ENCODE assay signal across 8 cellular contexts in the genomic region with DNA sequence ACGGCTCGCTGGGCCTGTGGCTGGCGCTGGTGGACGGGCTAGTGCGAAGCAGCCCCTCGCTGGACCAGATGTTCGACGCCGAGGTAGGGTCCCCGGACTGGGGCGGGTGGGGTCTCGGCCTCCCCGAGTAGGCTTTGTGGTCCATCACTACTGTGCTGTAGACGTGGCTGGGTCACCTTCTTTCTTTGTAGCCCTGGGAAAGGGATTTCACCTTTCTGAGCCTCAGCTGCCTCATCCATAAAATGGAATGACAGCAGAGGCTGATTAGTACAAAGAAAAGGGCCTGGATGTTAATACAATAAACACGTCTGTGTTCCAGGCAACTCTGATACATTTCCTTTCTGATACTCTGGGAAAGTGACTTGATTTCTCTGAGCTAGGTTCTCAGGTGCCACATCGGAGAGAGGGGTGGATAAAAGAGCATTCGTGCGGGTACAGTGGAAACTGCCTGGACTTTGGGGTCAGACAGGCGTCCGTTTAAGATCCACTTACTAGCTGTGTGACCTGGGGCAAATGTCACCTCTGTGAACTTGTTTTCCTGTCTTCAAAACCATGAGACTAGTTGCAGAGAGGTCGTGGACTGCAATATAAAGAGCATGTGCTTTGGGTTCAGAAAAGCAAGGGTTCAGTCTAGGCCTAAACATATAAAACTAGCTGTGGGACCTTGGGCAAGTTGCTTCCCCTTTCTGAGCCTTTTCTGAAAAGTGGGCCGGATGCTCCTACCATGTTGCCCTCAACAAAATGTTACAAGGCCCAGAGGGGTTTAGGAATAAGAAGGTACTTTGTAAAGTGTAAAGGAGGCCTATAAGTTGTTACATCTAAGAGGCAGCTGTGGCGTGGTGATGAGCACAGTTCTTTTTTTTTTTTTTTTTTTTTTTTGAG. TPM values are rescaled to one million over a fixed set of nuclear protein-coding genes. Genes with fewer than 3 reads are reported as not detected.
DNase-seq lines count a peak whose midpoint lies in the region; ATAC-seq and TF ChIP-seq lines count a peak whose summit lies in the region.

No MANE protein-coding gene starts in this region.

- H3K27me3 ChIP-seq in ACC112 (ENCODE audit: insufficient read depth, low read length) = no peaks in the 10 kb centered on the region
- no peaks in the 10 kb centered on the region for H3K27me3 ChIP-seq in HL-60 (ENCODE audit: insufficient read depth, poor library complexity, severe bottlenecking)
- no peaks in the 10 kb centered on the region for H3K27me3 ChIP-seq in brain microvascular endothelial cell (replicated peaks)

- no peak for DNase-seq in HL-60 (ENCODE audit: low read depth in 1 of 2, low spot score in 1 of 2)
- DNase-seq in brain microvascular endothelial cell = no peak
- DNase-seq in mucosa of descending colon = peak in 1 of 3 donors; percentile 3
- no peak for DNase-seq in amniotic stem cell (lab: John Stamatoyannopoulos, UW)
- no peak for DNase-seq in NCI-H2107 (lab: John Stamatoyannopoulos, UW)
- no peak for DNase-seq in DMS153 treated with DMSO at 0.1 percent for 48 hours (lab: John Stamatoyannopoulos, UW; ENCODE audit: unreplicated experiment)

- peak overlapping the region; percentile 39 for H2AFZ ChIP-seq in ACC112 (ENCODE audit: low read length, unreplicated experiment)

- H3K36me3 ChIP-seq in ACC112 (ENCODE audit: insufficient read depth, low read length) = peaks cover 4% of the 10 kb centered on the region; the same call in 1 of the 2 replicates
- H3K36me3 ChIP-seq in brain microvascular endothelial cell (replicated peaks) = peaks cover 30% of the 10 kb centered on the region
- H3K36me3 ChIP-seq in mucosa of descending colon (ENCODE audit: low read depth) = peaks cover 9% of the 10 kb centered on the region

- intact Hi-C loops in mucosa of descending colon (cut with DNase I, micrococcal nuclease) = no loop called here

- H3K4me3 ChIP-seq in ACC112 (ENCODE audit: low read depth, low read length) = peak overlapping the region; percentile 88
- H3K4me3 ChIP-seq in HL-60 (replicated peaks; ENCODE audit: insufficient read depth, low read length) = peak overlapping the region; percentile 86
- H3K4me3 ChIP-seq in brain microvascular endothelial cell (ENCODE audit: low read depth, low read length) = peak overlapping the region; percentile 91
- peak overlapping the region; percentile 49 for H3K4me3 ChIP-seq in mucosa of descending colon

- no peak for TF ChIP-seq CTCF in HL-60 (IDR thresholded peaks at IDR 0.05; ENCODE audit: insufficient read depth, low read length)
- no peak for TF ChIP-seq CTCF in brain microvascular endothelial cell (IDR thresholded peaks at IDR 0.05; ENCODE audit: low read depth, low read length, missing control alignments)
- no peak for TF ChIP-seq CTCF in mucosa of descending colon (IDR thresholded peaks at IDR 0.05)

- H3K79me2 ChIP-seq in ACC112 (ENCODE audit: control insufficient read depth, insufficient read depth, low read length, unreplicated experiment) = peaks cover 8% of the 10 kb centered on the region

- in situ Hi-C loops in brain microvascular endothelial cell (cut with HindIII; ENCODE audit: low pct_ligation_motif_present, low sequenced_read_pairs) = no loop called here

- ATAC-seq in mucosa of descending colon (no peak), GM21360 (IDR thresholded peaks at IDR 0.05; ENCODE audit: unreplicated experiment) (no peak)

- peak overlapping the region; percentile 89; the same call in 1 of the 2 replicates for H3K27ac ChIP-seq in ACC112 (ENCODE audit: low read depth, low read length)
- peak overlapping the region; percentile 86 for H3K27ac ChIP-seq in HL-60 (replicated peaks)
- peak overlapping the region; percentile 96 for H3K27ac ChIP-seq in brain microvascular endothelial cell

- no peaks in the 10 kb centered on the region for H3K9me3 ChIP-seq in mucosa of descending colon

- H3K4me1 ChIP-seq in ACC112 (ENCODE audit: control insufficient read depth, insufficient read depth, low read length, unreplicated experiment) (peaks cover 32% of the 10 kb centered on the region), mucosa of descending colon (ENCODE audit: low read depth) (peaks cover 40% of the 10 kb centered on the region)

RNA-seq across cellular contexts. Expression of gene SYS1, which starts 0.9 kb away (rescaled TPM):
- 10 to 100 TPM; 37.2 to 41.7 (median 39.9) TPM for total RNA-seq in mucosa of descending colon

RNA-seq across cellular contexts. Expression of gene TP53TG5, which starts 14.3 kb away (rescaled TPM):
- 1 to 10 TPM; 1.4 to 2.1 (median 1.6) TPM for total RNA-seq in mucosa of descending colon

RNA-seq across cellular contexts. Expression of gene SDC4, which starts 15.6 kb away (rescaled TPM):
- 100 to 1,000 TPM; 114 to 145 (median 122) TPM for total RNA-seq in mucosa of descending colon

RNA-seq across cellular contexts. Expression of gene DBNDD2, which starts 44.2 kb away (rescaled TPM):
- total RNA-seq in mucosa of descending colon = 100 to 1,000 TPM; 108 to 125 (median 124) TPM

RNA-seq across cellular contexts. Expression of gene PIGT, which starts 52.1 kb away (rescaled TPM):
- 100 to 1,000 TPM in 2 of 3 donors, 10 to 100 TPM in 1; 92.1 to 137 (median 124) TPM for total RNA-seq in mucosa of descending colon
